ENCODE assay signal across 13 cellular contexts in genomic region chr9:68577778-68578591, GRCh38.
DNase-seq lines count a peak whose midpoint lies in the region; ATAC-seq lines count a peak whose summit lies in the region.
"Had no signal": no experiment of that assay in that cellular context is flagged by ENCODE, and none has a peak within 500 bp of the region (broad histone marks: within the 10 kb centered on the region; RNA-seq: fewer than 3 reads in every experiment).

No MANE protein-coding gene starts in this region.

- no peak for DNase-seq in RKO (ENCODE audit: low spot score)
- DNase-seq in AG20443 (ENCODE audit: low spot score) = no peak
- no peak for DNase-seq in cerebellar nuclear complex (lab: John Stamatoyannopoulos, UW)
- no peak for DNase-seq in activated CD4-positive, alpha-beta T cell treated with anti-CD3 and anti-CD28 coated beads for 4 hours
- DNase-seq: activated CD8-positive, alpha-beta memory T cell treated with anti-CD3 and anti-CD28 coated beads for 24 hours; anterior cingulate cortex; GF-D8; naive thymus-derived CD8-positive, alpha-beta T cell; NCI-H2227 treated with DMSO at 0.1 percent for 48 hours had no signal

- H3K4me3 ChIP-seq in GM08714 (ENCODE audit: low read length) = peak overlapping the region; percentile 47; the same call in 1 of the 2 replicates

- ATAC-seq in GM19397 (IDR thresholded peaks at IDR 0.05; ENCODE audit: unreplicated experiment) (peak; percentile 64), HG02884 (IDR thresholded peaks at IDR 0.05; ENCODE audit: unreplicated experiment) (peak; percentile 92), HG03571 (IDR thresholded peaks at IDR 0.05; ENCODE audit: unreplicated experiment) (peak; percentile 82)
- ATAC-seq: naive thymus-derived CD8-positive, alpha-beta T cell had no signal
